25 cellular contexts compared by ENCODE assay signal in the genomic region with DNA sequence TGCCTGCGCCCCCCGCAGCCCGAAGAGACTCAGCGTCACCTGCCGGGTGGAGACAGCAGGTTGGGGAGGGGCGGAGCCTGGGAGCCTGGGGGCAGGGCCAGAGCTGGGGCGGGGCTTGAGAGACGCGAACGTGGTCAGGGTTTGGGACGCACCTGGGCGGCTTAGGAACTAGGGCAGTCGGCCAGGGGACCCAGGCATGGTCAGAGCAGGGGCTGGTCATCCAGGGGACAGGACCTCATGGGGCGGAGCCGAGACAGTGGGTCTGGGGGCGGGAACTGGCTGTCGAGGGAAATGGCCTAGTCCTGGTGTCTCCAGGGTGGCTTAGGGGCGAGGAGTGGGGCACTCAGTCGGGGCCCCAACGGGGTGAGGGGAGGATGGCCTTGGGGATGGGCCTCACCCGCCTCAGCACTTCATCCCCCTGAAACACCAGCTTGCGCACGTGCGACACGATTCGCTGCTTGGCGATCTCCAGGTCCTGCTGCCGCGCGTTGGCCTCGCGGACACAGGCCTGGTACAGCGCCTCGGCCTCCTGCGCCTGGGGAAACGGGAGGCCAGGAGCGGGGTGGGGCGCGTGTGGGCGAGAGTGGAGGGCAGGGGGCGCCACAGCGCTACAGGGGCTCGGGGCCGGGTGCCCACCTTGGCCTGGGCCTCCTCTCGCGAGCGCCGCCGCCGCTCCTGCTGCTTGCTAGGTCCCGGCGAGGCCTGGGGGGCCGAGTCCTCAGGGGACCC. TPM values are rescaled to one million over a fixed set of nuclear protein-coding genes. Genes with fewer than 3 reads are reported as not detected.
DNase-seq lines count a peak whose midpoint lies in the region; ATAC-seq, FAIRE-seq and TF ChIP-seq lines count a peak whose summit lies in the region.
"Had no signal": no experiment of that assay in that cellular context is flagged by ENCODE, and none has a peak within 500 bp of the region (broad histone marks: within the 10 kb centered on the region; RNA-seq: fewer than 3 reads in every experiment).

No MANE protein-coding gene starts in this region.

- H3K36me3 ChIP-seq in K562 (ENCODE audit: control insufficient read depth, insufficient read depth, low read length) (peaks cover 35% of the 10 kb centered on the region; the same call in 2 of the 3 replicates), upper lobe of right lung (peaks cover 33% of the 10 kb centered on the region), ovary (no peaks in the 10 kb centered on the region)

- WGBS in K562 (ENCODE audit: insufficient coverage, low coverage, missing lambda C conversion rate): 86% methylated on average over 15 of the region's 53 CpGs
- 69 to 75% (median 74%) methylated on average over 41 to 53 of the region's 53 CpGs for WGBS in ovary, 3 donors

- no peaks in the 10 kb centered on the region for H4K20me1 ChIP-seq in K562 (replicated peaks; ENCODE audit: control insufficient read depth, insufficient read depth, low read length)

- H3K4me2 ChIP-seq in K562 (ENCODE audit: insufficient read depth, low read length): no peak overlapping the region
- H3K4me2 ChIP-seq: KMS-11 had no signal

- no peak for FAIRE-seq in K562 (lab: Jason Lieb, UNC)
- FAIRE-seq: keratinocyte had no signal

- TF ChIP-seq CTCF in K562 (IDR thresholded peaks at IDR 0.05 in 2 of 3, conservative IDR thresholded peaks at IDR 0.05 in 1 of 3; ENCODE audit: insufficient read depth in 2 of 3, low read depth in 1 of 3, low read length in 3 of 3): no peak
- TF ChIP-seq CTCF in upper lobe of right lung (IDR thresholded peaks at IDR 0.05): no peak
- TF ChIP-seq CTCF in ovary (IDR thresholded peaks at IDR 0.05): no peak

- no peaks in the 10 kb centered on the region for H3K9me1 ChIP-seq in K562 (ENCODE audit: control insufficient read depth, insufficient read depth, low read length)

- H3K4me1 ChIP-seq in K562 (replicated peaks in 1 of 2; ENCODE audit: control insufficient read depth in 2 of 2, insufficient read depth in 2 of 2, low read length in 2 of 2) (peaks cover 2 to 20% of the 10 kb centered on the region in 2 experiments; a peak in 3 of 5 replicates), upper lobe of right lung (peaks cover under 1% of the 10 kb centered on the region), ovary (ENCODE audit: insufficient read depth) (no peaks in the 10 kb centered on the region)

- TF ChIP-seq EP300 in K562 (IDR thresholded peaks at IDR 0.05; ENCODE audit: low read length): no peak
- no peak for TF ChIP-seq EP300 in ovary (IDR thresholded peaks at IDR 0.05)

- H3K36me3 Mint-ChIP-seq in activated naive CD8-positive, alpha-beta T cell treated with anti-CD3 and anti-CD28 coated beads for 36 hours: peaks cover 40% of the 10 kb centered on the region
- peaks cover 28% of the 10 kb centered on the region for H3K36me3 Mint-ChIP-seq in activated naive CD8-positive, alpha-beta T cell treated with anti-CD3 and anti-CD28 coated beads, Interleukin-2, amount 50 U/mL, for 24 hours (ENCODE audit: low read depth)

- H3K27me3 Mint-ChIP-seq in activated naive CD8-positive, alpha-beta T cell treated with anti-CD3 and anti-CD28 coated beads for 36 hours: no peaks in the 10 kb centered on the region
- H3K27me3 Mint-ChIP-seq in activated naive CD8-positive, alpha-beta T cell treated with anti-CD3 and anti-CD28 coated beads, Interleukin-2, amount 50 U/mL, for 24 hours: no peaks in the 10 kb centered on the region
- H3K27me3 Mint-ChIP-seq: memory B cell, progenitor cell of endocrine pancreas had no signal

- H3K4me3 Mint-ChIP-seq in activated naive CD8-positive, alpha-beta T cell treated with anti-CD3 and anti-CD28 coated beads for 36 hours: no peak overlapping the region
- H3K4me3 Mint-ChIP-seq in activated naive CD8-positive, alpha-beta T cell treated with anti-CD3 and anti-CD28 coated beads, Interleukin-2, amount 50 U/mL, for 24 hours: no peak overlapping the region
- H3K4me3 Mint-ChIP-seq: activated T-cell treated with anti-CD3 and anti-CD28 coated beads, Interleukin-2, amount 50 U/mL, for 4 hours; memory B cell; natural killer cell had no signal

- ATAC-seq in activated naive CD8-positive, alpha-beta T cell treated with anti-CD3 and anti-CD28 coated beads, Interleukin-2, amount 50 U/mL, for 24 hours: no peak
- peak; percentile 76 for ATAC-seq in K562
- ATAC-seq in upper lobe of right lung: peak; percentile 51
- no peak for ATAC-seq in GM19463 (IDR thresholded peaks at IDR 0.05; ENCODE audit: unreplicated experiment)
- no peak for ATAC-seq in GM19467 (IDR thresholded peaks at IDR 0.05; ENCODE audit: unreplicated experiment)
- ATAC-seq: activated T-cell treated with anti-CD3 and anti-CD28 coated beads, Interleukin-2, amount 50 U/mL, for 4 hours; heart right ventricle; natural killer cell had no signal

- CTCF ChIA-PET in K562 (lab: Yijun Ruan, JAX; ENCODE audit: low intra/inter-chr PET ratio): no interaction called here

- H2AFZ ChIP-seq in K562 (ENCODE audit: low read depth, low read length): no peak overlapping the region

- no peaks in the 10 kb centered on the region for H3K9me3 ChIP-seq in K562 (replicated peaks; ENCODE audit: control insufficient read depth, insufficient read depth, low read depth, low read length)
- H3K9me3 ChIP-seq in upper lobe of right lung: no peaks in the 10 kb centered on the region
- no peaks in the 10 kb centered on the region for H3K9me3 ChIP-seq in ovary
- H3K9me3 ChIP-seq: heart right ventricle, vagina had no signal

- no peak overlapping the region for H3K27ac Mint-ChIP-seq in activated naive CD8-positive, alpha-beta T cell treated with anti-CD3 and anti-CD28 coated beads for 36 hours
- H3K27ac Mint-ChIP-seq in activated naive CD8-positive, alpha-beta T cell treated with anti-CD3 and anti-CD28 coated beads, Interleukin-2, amount 50 U/mL, for 24 hours: no peak overlapping the region
- H3K27ac Mint-ChIP-seq: natural killer cell, progenitor cell of endocrine pancreas had no signal

- POLR2A ChIA-PET in K562 (lab: Yijun Ruan, JAX): no interaction called here

- peaks cover 1% of the 10 kb centered on the region; the same call in 1 of the 3 replicates for H3K79me2 ChIP-seq in K562 (ENCODE audit: control insufficient read depth, insufficient read depth, low read length)

- H3K4me3 ChIP-seq in K562 (no peak overlapping the region), upper lobe of right lung (no peak overlapping the region), ovary (no peak overlapping the region)
- H3K4me3 ChIP-seq: heart right ventricle, skin epidermis, vagina had no signal

- TF ChIP-seq POLR2A in K562 (conservative IDR thresholded peaks at IDR 0.05): no peak
- no peak for TF ChIP-seq POLR2A in ovary (IDR thresholded peaks at IDR 0.05)

- peak; percentile 34 for DNase-seq in activated naive CD8-positive, alpha-beta T cell treated with anti-CD3 and anti-CD28 coated beads for 36 hours
- no peak for DNase-seq in activated naive CD8-positive, alpha-beta T cell treated with anti-CD3 and anti-CD28 coated beads, Interleukin-2, amount 50 U/mL, for 24 hours
- peak in 2 of 4 experiments; percentile 47 to 48 for DNase-seq in K562 (ENCODE audit: extremely low read depth in 1 of 4, low spot score in 3 of 4)
- peak; percentile 64 for DNase-seq in left kidney (ENCODE audit: low read depth, low spot score)
- no peak for DNase-seq in upper lobe of right lung
- no peak for DNase-seq in ovary
- DNase-seq: ACHN; activated CD4-positive, alpha-beta T cell treated with anti-CD3 and anti-CD28 coated beads, Interleukin-2, amount 50 U/mL, for 1 hour; activated naive CD4-positive, alpha-beta T cell treated with anti-CD3 and anti-CD28 coated beads, Interleukin-2, amount 50 U/mL, for 16 hours; activated T-cell treated with anti-CD3 and anti-CD28 coated beads, Interleukin-2, amount 50 U/mL, for 4 hours; heart right ventricle; natural killer cell; NCI-H1092; NCI-H2081 treated with DMSO at 0.1 percent for 48 hours; NCI-H446 treated with DMSO at 0.1 percent for 48 hours; stimulated activated CD4-positive, alpha-beta T cell treated with anti-CD3 and anti-CD28 coated beads, Interleukin-2, amount 100 ng/mL, for 48 hours had no signal

- no peak for TF ChIP-seq RAD21 in K562 (CRISPR knock-in tag; conservative IDR thresholded peaks at IDR 0.05 in 1 of 2, IDR thresholded peaks at IDR 0.05 in 1 of 2)

- intact Hi-C loops in K562 (cut with micrococcal nuclease) (no loop called here), upper lobe of right lung (cut with DNase I) (no loop called here), ovary (cut with DNase I) (no loop called here)

- no peaks in the 10 kb centered on the region for H3K9me3 Mint-ChIP-seq in activated naive CD8-positive, alpha-beta T cell treated with anti-CD3 and anti-CD28 coated beads for 36 hours
- no peaks in the 10 kb centered on the region for H3K9me3 Mint-ChIP-seq in activated naive CD8-positive, alpha-beta T cell treated with anti-CD3 and anti-CD28 coated beads, Interleukin-2, amount 50 U/mL, for 24 hours
- H3K9me3 Mint-ChIP-seq: activated T-cell treated with anti-CD3 and anti-CD28 coated beads, Interleukin-2, amount 50 U/mL, for 4 hours; memory B cell; natural killer cell had no signal

- in situ Hi-C loops in K562 (cut with MboI): loop anchor here (25.0 kb wide), 1 partner anchor 100 kb away; the partner anchor contains the start of genes CILP2 and YJEFN3

- H3K27ac ChIP-seq in K562 (ENCODE audit: extremely low read depth, low read depth, low read length) (no peak overlapping the region), upper lobe of right lung (no peak overlapping the region), ovary (no peak overlapping the region)
- H3K27ac ChIP-seq: C4-2B, heart right ventricle, KMS-11, skin epidermis, vagina had no signal

- peaks cover 20% of the 10 kb centered on the region for H3K4me1 Mint-ChIP-seq in activated naive CD8-positive, alpha-beta T cell treated with anti-CD3 and anti-CD28 coated beads for 36 hours
- H3K4me1 Mint-ChIP-seq in activated naive CD8-positive, alpha-beta T cell treated with anti-CD3 and anti-CD28 coated beads, Interleukin-2, amount 50 U/mL, for 24 hours: peaks cover 15% of the 10 kb centered on the region

- no peak overlapping the region for H3K9ac ChIP-seq in K562 (ENCODE audit: insufficient read depth in 1 of 2, low read depth in 2 of 2, low read length in 2 of 2)
- H3K9ac ChIP-seq: KMS-11 had no signal

- H3K27me3 ChIP-seq in K562 (ENCODE audit: control insufficient read depth in 2 of 2, insufficient read depth in 2 of 2, low read length in 2 of 2): no peaks in the 10 kb centered on the region
- H3K27me3 ChIP-seq in upper lobe of right lung: no peaks in the 10 kb centered on the region
- no peaks in the 10 kb centered on the region for H3K27me3 ChIP-seq in ovary
- H3K27me3 ChIP-seq: vagina had no signal

- BruUV-seq in K562 (replicated peaks; lab: Mats Ljungman, UMichigan): no TSS peak

RNA-seq across cellular contexts. Expression of gene GMIP, which starts 5.8 kb away (rescaled TPM):
- 10 to 100 TPM; 53.3 to 54.7 TPM for total RNA-seq in activated naive CD8-positive, alpha-beta T cell treated with anti-CD3 and anti-CD28 coated beads for 36 hours
- total RNA-seq in K562 (2011; cell fraction: chromatin; rRNA removed; ENCODE audit: low replicate concordance): 36.6 and 78.6 TPM in 2 replicates
- total RNA-seq in K562 (2011; cell fraction: nucleolus; rRNA removed): 26.7 and 27.8 TPM in 2 replicates
- 17.3 and 24.6 TPM in 2 replicates for total RNA-seq in K562 (2011; cell fraction: nucleoplasm; rRNA removed)
- 9.9 and 12.6 TPM in 2 replicates for total RNA-seq in K562 (2014; rRNA removed)
- total RNA-seq in K562 (2014; rRNA removed; fragmentation: Illumina TruSeq; extraction: Trizol): 2.2 and 3.9 TPM in 2 replicates
- total RNA-seq in K562 (2015; rRNA removed; fragmentation: Illumina TruSeq; extraction: Trizol): 3.2 and 3.3 TPM in 2 replicates
- total RNA-seq in K562 (2021): 13.5 and 15.8 TPM in 2 replicates
- 2.9 and 5.1 TPM in 2 replicates for polyA plus RNA-seq in K562 (2011; rRNA removed)
- 2.3 and 3.5 TPM in 2 replicates for polyA plus RNA-seq in K562 (2011; cell fraction: cytosol; rRNA removed)
- polyA plus RNA-seq in K562 (2011; cell fraction: nucleus; rRNA removed): 27.3 and 36.6 TPM in 2 replicates
- 8.7 and 16.6 TPM in 2 replicates for polyA plus RNA-seq in K562 (2012)
- polyA plus RNA-seq in K562 (2014; fragmentation: Illumina TruSeq; extraction: Trizol): 5.4 and 6.3 TPM in 2 replicates
- polyA plus RNA-seq in K562 (2014; fragmentation: Nextera tagmentation; extraction: Ambion mirVana): under 1 TPM; 0.14 to 0.38 TPM
- polyA plus RNA-seq in K562 (2014; rRNA removed): 6.8 and 12.5 TPM in 2 replicates
- polyA minus RNA-seq in K562 (2011; rRNA and poly(A)+ RNA removed): 5.1 and 5.4 TPM in 2 replicates
- polyA minus RNA-seq in K562 (2011; cell fraction: cytosol; rRNA and poly(A)+ RNA removed): 3.7 and 6.4 TPM in 2 replicates
- polyA minus RNA-seq in K562 (2011; cell fraction: nucleus; rRNA and poly(A)+ RNA removed): 6.6 and 8.1 TPM in 2 replicates
- 37.3 TPM for total RNA-seq in upper lobe of right lung
- total RNA-seq in ovary: 1 to 10 TPM; 3.9 to 6.9 (median 5.2) TPM
- polyA plus RNA-seq in ovary: 1 to 10 TPM; 3.3 to 3.8 TPM

RNA-seq across cellular contexts. Expression of gene LPAR2, which starts 9.7 kb away (rescaled TPM):
- total RNA-seq in activated naive CD8-positive, alpha-beta T cell treated with anti-CD3 and anti-CD28 coated beads for 36 hours: 10 to 100 TPM; 23.7 to 28.4 TPM
- total RNA-seq in K562 (2011; cell fraction: chromatin; rRNA removed; ENCODE audit: low replicate concordance): 44.7 and 88.0 TPM in 2 replicates
- 27.1 and 27.2 TPM in 2 replicates for total RNA-seq in K562 (2011; cell fraction: nucleolus; rRNA removed)
- total RNA-seq in K562 (2011; cell fraction: nucleoplasm; rRNA removed): 34.0 and 49.1 TPM in 2 replicates
- total RNA-seq in K562 (2014; rRNA removed) (2.3 and 3.3 TPM in 2 replicates), K562 (2014; rRNA removed; fragmentation: Illumina TruSeq; extraction: Trizol) (1.8 and 1.9 TPM in 2 replicates), K562 (2015; rRNA removed; fragmentation: Illumina TruSeq; extraction: Trizol) (4.0 and 4.4 TPM in 2 replicates), K562 (2021) (7.0 and 10.3 TPM in 2 replicates), upper lobe of right lung (23.5 TPM), ovary (10 to 100 TPM in 1 of 7 donors, 1 to 10 TPM in 6; 4.5 to 17.0 (median 7.3) TPM)
- polyA plus RNA-seq in K562 (2011; rRNA removed) (4.4 and 9.4 TPM in 2 replicates), K562 (2014; fragmentation: Illumina TruSeq; extraction: Trizol) (6.5 and 7.8 TPM in 2 replicates), K562 (2014; fragmentation: Nextera tagmentation; extraction: Ambion mirVana) (under 1 TPM; 0.63 TPM), K562 (2014; rRNA removed) (8.1 and 13.8 TPM in 2 replicates), ovary (1 to 10 TPM; 3.2 to 7.9 TPM)
- 7.7 and 7.9 TPM in 2 replicates for polyA plus RNA-seq in K562 (2011; cell fraction: cytosol; rRNA removed)
- polyA plus RNA-seq in K562 (2011; cell fraction: nucleus; rRNA removed): 76.8 and 108 TPM in 2 replicates
- polyA plus RNA-seq in K562 (2012): 9.5 and 18.9 TPM in 2 replicates
- 2.7 and 3.6 TPM in 2 replicates for polyA minus RNA-seq in K562 (2011; rRNA and poly(A)+ RNA removed)
- polyA minus RNA-seq in K562 (2011; cell fraction: cytosol; rRNA and poly(A)+ RNA removed): 1.6 and 2.5 TPM in 2 replicates
- polyA minus RNA-seq in K562 (2011; cell fraction: nucleus; rRNA and poly(A)+ RNA removed): 6.6 and 7.2 TPM in 2 replicates

RNA-seq across cellular contexts. Expression of gene PBX4, which starts 19.2 kb away (rescaled TPM):
- 1 to 10 TPM; 8.2 to 9.6 TPM for total RNA-seq in activated naive CD8-positive, alpha-beta T cell treated with anti-CD3 and anti-CD28 coated beads for 36 hours
- 4.4 and 8.4 TPM in 2 replicates for total RNA-seq in K562 (2011; cell fraction: chromatin; rRNA removed; ENCODE audit: low replicate concordance)
- 4.8 and 5.3 TPM in 2 replicates for total RNA-seq in K562 (2011; cell fraction: nucleolus; rRNA removed)
- 3.2 and 4.2 TPM in 2 replicates for total RNA-seq in K562 (2011; cell fraction: nucleoplasm; rRNA removed)
- total RNA-seq in K562 (2014; rRNA removed) (1.2 and 2.2 TPM in 2 replicates), K562 (2014; rRNA removed; fragmentation: Illumina TruSeq; extraction: Trizol) (0.73 and 0.86 TPM in 2 replicates), K562 (2015; rRNA removed; fragmentation: Illumina TruSeq; extraction: Trizol) (2.0 and 2.1 TPM in 2 replicates), K562 (2021) (2.0 and 2.1 TPM in 2 replicates), upper lobe of right lung (3.4 TPM), ovary (1 to 10 TPM; 1.9 to 4.4 (median 3.2) TPM)
- polyA plus RNA-seq in K562 (2011; rRNA removed) (2.7 and 3.1 TPM in 2 replicates), K562 (2014; fragmentation: Illumina TruSeq; extraction: Trizol) (0.92 and 2.5 TPM in 2 replicates), K562 (2014; fragmentation: Nextera tagmentation; extraction: Ambion mirVana) (under 1 TPM in 1 of 2 experiments, not detected in 1; 0.11 TPM), K562 (2014; rRNA removed) (3.8 and 5.9 TPM in 2 replicates), ovary (1 to 10 TPM in 1 of 2 donors, under 1 TPM in 1; 0.73 to 4.1 TPM)
- polyA plus RNA-seq in K562 (2011; cell fraction: cytosol; rRNA removed): 2.3 and 3.1 TPM in 2 replicates
- polyA plus RNA-seq in K562 (2011; cell fraction: nucleus; rRNA removed): 5.2 and 12.2 TPM in 2 replicates
- 2.0 and 4.6 TPM in 2 replicates for polyA plus RNA-seq in K562 (2012)
- polyA minus RNA-seq in K562 (2011; rRNA and poly(A)+ RNA removed): 0.98 and 1.0 TPM in 2 replicates
- 1.8 TPM in 1 of 2 replicates, not detected in the other for polyA minus RNA-seq in K562 (2011; cell fraction: cytosol; rRNA and poly(A)+ RNA removed)
- 3.2 and 3.4 TPM in 2 replicates for polyA minus RNA-seq in K562 (2011; cell fraction: nucleus; rRNA and poly(A)+ RNA removed)

RNA-seq across cellular contexts. Expression of gene ATP13A1, which starts 25.8 kb away (rescaled TPM):
- 10 to 100 TPM; 72.6 to 76.4 TPM for total RNA-seq in activated naive CD8-positive, alpha-beta T cell treated with anti-CD3 and anti-CD28 coated beads for 36 hours
- total RNA-seq in K562 (2011; cell fraction: chromatin; rRNA removed; ENCODE audit: low replicate concordance): 206 and 610 TPM in 2 replicates
- 371 and 377 TPM in 2 replicates for total RNA-seq in K562 (2011; cell fraction: nucleolus; rRNA removed)
- 207 and 218 TPM in 2 replicates for total RNA-seq in K562 (2011; cell fraction: nucleoplasm; rRNA removed)
- 32.5 and 41.6 TPM in 2 replicates for total RNA-seq in K562 (2014; rRNA removed)
- 20.1 and 21.6 TPM in 2 replicates for total RNA-seq in K562 (2014; rRNA removed; fragmentation: Illumina TruSeq; extraction: Trizol)
- total RNA-seq in K562 (2015; rRNA removed; fragmentation: Illumina TruSeq; extraction: Trizol): 19.6 and 21.8 TPM in 2 replicates
- total RNA-seq in K562 (2021): 68.0 and 83.8 TPM in 2 replicates
- 23.1 and 45.6 TPM in 2 replicates for polyA plus RNA-seq in K562 (2011; rRNA removed)
- polyA plus RNA-seq in K562 (2011; cell fraction: cytosol; rRNA removed): 27.8 and 39.0 TPM in 2 replicates
- polyA plus RNA-seq in K562 (2011; cell fraction: nucleus; rRNA removed): 418 and 536 TPM in 2 replicates
- polyA plus RNA-seq in K562 (2012): 43.7 and 80.1 TPM in 2 replicates
- polyA plus RNA-seq in K562 (2014; fragmentation: Illumina TruSeq; extraction: Trizol): 27.9 and 46.9 TPM in 2 replicates
- 1 to 10 TPM in 1 of 2 experiments, under 1 TPM in 1; 0.90 to 1.8 TPM for polyA plus RNA-seq in K562 (2014; fragmentation: Nextera tagmentation; extraction: Ambion mirVana)
- 49.2 and 58.9 TPM in 2 replicates for polyA plus RNA-seq in K562 (2014; rRNA removed)
- polyA minus RNA-seq in K562 (2011; rRNA and poly(A)+ RNA removed): 35.7 and 39.3 TPM in 2 replicates
- polyA minus RNA-seq in K562 (2011; cell fraction: cytosol; rRNA and poly(A)+ RNA removed): 32.4 and 39.3 TPM in 2 replicates
- polyA minus RNA-seq in K562 (2011; cell fraction: nucleus; rRNA and poly(A)+ RNA removed): 107 and 134 TPM in 2 replicates
- total RNA-seq in upper lobe of right lung: 55.5 TPM
- 100 to 1,000 TPM in 2 of 7 donors, 10 to 100 TPM in 5; 46.7 to 407 (median 67.7) TPM for total RNA-seq in ovary
- polyA plus RNA-seq in ovary: 10 to 100 TPM; 24.9 to 40.9 TPM

RNA-seq across cellular contexts. Expression of gene ZNF101, which starts 31.0 kb away (rescaled TPM):
- 10 to 100 TPM; 71.8 to 73.2 TPM for total RNA-seq in activated naive CD8-positive, alpha-beta T cell treated with anti-CD3 and anti-CD28 coated beads for 36 hours
- total RNA-seq in K562 (2011; cell fraction: chromatin; rRNA removed; ENCODE audit: low replicate concordance): 25.4 and 44.7 TPM in 2 replicates
- total RNA-seq in K562 (2011; cell fraction: nucleolus; rRNA removed): 19.6 and 22.2 TPM in 2 replicates
- 33.1 and 41.5 TPM in 2 replicates for total RNA-seq in K562 (2011; cell fraction: nucleoplasm; rRNA removed)
- 9.5 and 10.6 TPM in 2 replicates for total RNA-seq in K562 (2014; rRNA removed)
- total RNA-seq in K562 (2014; rRNA removed; fragmentation: Illumina TruSeq; extraction: Trizol): 19.3 and 19.8 TPM in 2 replicates
- total RNA-seq in K562 (2015; rRNA removed; fragmentation: Illumina TruSeq; extraction: Trizol): 14.6 and 14.7 TPM in 2 replicates
- 13.1 and 17.5 TPM in 2 replicates for total RNA-seq in K562 (2021)
- 14.9 and 20.3 TPM in 2 replicates for polyA plus RNA-seq in K562 (2011; rRNA removed)
- polyA plus RNA-seq in K562 (2011; cell fraction: cytosol; rRNA removed): 4.6 and 7.6 TPM in 2 replicates
- polyA plus RNA-seq in K562 (2011; cell fraction: nucleus; rRNA removed): 6.4 and 7.7 TPM in 2 replicates
- polyA plus RNA-seq in K562 (2012): 7.0 and 7.5 TPM in 2 replicates
- polyA plus RNA-seq in K562 (2014; fragmentation: Illumina TruSeq; extraction: Trizol): 10.6 and 11.1 TPM in 2 replicates
- polyA plus RNA-seq in K562 (2014; fragmentation: Nextera tagmentation; extraction: Ambion mirVana): 10 to 100 TPM in 1 of 2 experiments, 1 to 10 TPM in 1; 9.6 to 11.8 TPM
- 8.6 and 12.4 TPM in 2 replicates for polyA plus RNA-seq in K562 (2014; rRNA removed)
- 28.3 and 34.7 TPM in 2 replicates for polyA minus RNA-seq in K562 (2011; rRNA and poly(A)+ RNA removed)
- polyA minus RNA-seq in K562 (2011; cell fraction: cytosol; rRNA and poly(A)+ RNA removed): 7.5 and 7.6 TPM in 2 replicates
- polyA minus RNA-seq in K562 (2011; cell fraction: nucleus; rRNA and poly(A)+ RNA removed): 4.4 and 9.1 TPM in 2 replicates
- total RNA-seq in upper lobe of right lung: 11.1 TPM
- total RNA-seq in ovary: 10 to 100 TPM in 1 of 7 donors, 1 to 10 TPM in 6; 2.9 to 12.6 (median 5.6) TPM
- 10 to 100 TPM in 1 of 2 donors, 1 to 10 TPM in 1; 4.2 to 10.4 TPM for polyA plus RNA-seq in ovary

Comparison
In these comparisons a context has a peak if more than half of its experiments do, and no peak if none do; other contexts are left out.
1. DNase-seq: peak in activated naive CD8-positive, alpha-beta T cell treated with anti-CD3 and anti-CD28 coated beads for 36 hours (single experiment) and left kidney (single experiment); none in activated naive CD8-positive, alpha-beta T cell treated with anti-CD3 and anti-CD28 coated beads, Interleukin-2, amount 50 U/mL, for 24 hours (single experiment), upper lobe of right lung (single experiment) and ovary (0 of 5).
2. ATAC-seq: peak in K562 (single experiment) and upper lobe of right lung (single experiment); none in activated naive CD8-positive, alpha-beta T cell treated with anti-CD3 and anti-CD28 coated beads, Interleukin-2, amount 50 U/mL, for 24 hours (single experiment), GM19463 (single experiment) and GM19467 (single experiment).